In the genomic region with DNA sequence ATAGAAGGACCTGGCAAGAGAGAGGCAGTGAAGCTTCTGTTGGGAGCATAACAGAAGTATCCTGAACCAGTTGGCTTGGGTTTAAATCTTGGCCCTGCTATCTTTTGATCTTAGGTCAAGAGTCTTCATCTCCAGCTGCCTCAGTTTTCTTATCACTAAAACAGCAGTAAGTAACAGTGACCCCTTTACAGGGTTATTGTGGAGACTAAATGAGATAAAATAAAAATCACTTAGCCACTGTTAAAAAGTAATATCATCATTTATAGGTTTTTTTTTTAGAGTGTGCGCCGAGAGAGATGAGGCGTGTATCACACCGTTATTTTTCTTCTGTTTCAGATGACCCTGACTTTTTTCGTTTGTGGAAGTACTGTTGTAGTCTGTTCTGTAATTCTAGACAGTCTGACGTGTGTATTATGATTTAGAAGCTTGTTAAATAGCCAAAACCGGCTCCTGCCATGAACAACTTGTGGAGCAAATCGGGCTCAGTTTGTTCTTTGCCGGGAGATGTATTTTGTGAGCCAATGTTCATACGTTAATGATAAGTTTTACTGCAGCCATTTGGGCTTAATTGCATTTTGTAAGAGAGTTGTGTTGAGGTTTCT, we compare ENCODE assay signal across 1 cellular context.
TF ChIP-seq lines count a peak whose summit lies in the region.

No MANE protein-coding gene starts in this region.

TF ChIP-seq in HepG2, 621 proteins besides CTCF, POLR2A, EP300 and RAD21:
- TF ChIP-seq, protein P1, sequence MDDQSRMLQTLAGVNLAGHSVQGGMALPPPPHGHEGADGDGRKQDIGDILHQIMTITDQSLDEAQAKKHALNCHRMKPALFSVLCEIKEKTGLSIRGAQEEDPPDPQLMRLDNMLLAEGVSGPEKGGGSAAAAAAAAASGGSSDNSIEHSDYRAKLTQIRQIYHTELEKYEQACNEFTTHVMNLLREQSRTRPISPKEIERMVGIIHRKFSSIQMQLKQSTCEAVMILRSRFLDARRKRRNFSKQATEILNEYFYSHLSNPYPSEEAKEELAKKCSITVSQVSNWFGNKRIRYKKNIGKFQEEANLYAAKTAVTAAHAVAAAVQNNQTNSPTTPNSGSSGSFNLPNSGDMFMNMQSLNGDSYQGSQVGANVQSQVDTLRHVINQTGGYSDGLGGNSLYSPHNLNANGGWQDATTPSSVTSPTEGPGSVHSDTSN (CRISPR knock-in tag; IDR thresholded peaks at IDR 0.05; ENCODE audit: borderline replicate concordance): no peak
- TF ChIP-seq ZNF652 (CRISPR knock-in tag; IDR thresholded peaks at IDR 0.05; ENCODE audit: borderline replicate concordance, low read depth): no peak
- no peak for TF ChIP-seq KDM6A (CRISPR knock-in tag; IDR thresholded peaks at IDR 0.05; ENCODE audit: low read depth)
- no peak for TF ChIP-seq ZNF276 (CRISPR knock-in tag; IDR thresholded peaks at IDR 0.05; ENCODE audit: low read depth)
- TF ChIP-seq ZBTB1 (CRISPR knock-in tag; IDR thresholded peaks at IDR 0.05; ENCODE audit: borderline replicate concordance): no peak
- no peak for TF ChIP-seq GPBP1L1 (CRISPR knock-in tag; IDR thresholded peaks at IDR 0.05)
- TF ChIP-seq TFDP2 (CRISPR knock-in tag; IDR thresholded peaks at IDR 0.05): no peak
- TF ChIP-seq NRL (CRISPR knock-in tag; IDR thresholded peaks at IDR 0.05; ENCODE audit: borderline replicate concordance): no peak
- TF ChIP-seq NR2F6 (IDR thresholded peaks at IDR 0.05): no peak
- TF ChIP-seq NR2F6 (CRISPR knock-in tag; IDR thresholded peaks at IDR 0.05): no peak
- TF ChIP-seq REST (IDR thresholded peaks at IDR 0.05; ENCODE audit: borderline replicate concordance in 1 of 2, low read depth in 1 of 2, low read length in 2 of 2): no peak
- no peak for TF ChIP-seq NFIB (CRISPR knock-in tag; IDR thresholded peaks at IDR 0.05; ENCODE audit: borderline replicate concordance)
- TF ChIP-seq MEF2D (CRISPR knock-in tag; IDR thresholded peaks at IDR 0.05): no peak
- no peak for TF ChIP-seq ZNF12 (CRISPR knock-in tag; IDR thresholded peaks at IDR 0.05)
- no peak for TF ChIP-seq SRSF1 (optimal IDR thresholded peaks at IDR 0.05; ENCODE audit: low read depth, low read length)
